In genomic region chr2:25979006-25979405, GRCh38 we compare ENCODE assay signal across 2 cellular contexts.
TF ChIP-seq lines count a peak whose summit lies in the region.

No MANE protein-coding gene starts in this region.

TF ChIP-seq in IMR-90, 13 proteins besides CTCF, POLR2A, EP300 and RAD21:
- TF ChIP-seq RFX5 (IDR thresholded peaks at IDR 0.05; ENCODE audit: low read depth, low read length), result no peak
- no peak for TF ChIP-seq FOS (IDR thresholded peaks at IDR 0.05; ENCODE audit: low read depth, low read length)
- no peak for TF ChIP-seq CEBPB (IDR thresholded peaks at IDR 0.05; ENCODE audit: low read depth, low read length)
- no peak for TF ChIP-seq MAZ (IDR thresholded peaks at IDR 0.05; ENCODE audit: borderline replicate concordance, low read depth, low read length)
- TF ChIP-seq CHD1 (IDR thresholded peaks at IDR 0.05; ENCODE audit: low read depth, low read length), result no peak
- TF ChIP-seq USF2 (IDR thresholded peaks at IDR 0.05; ENCODE audit: low read depth, low read length), result no peak
- TF ChIP-seq ELK1 (IDR thresholded peaks at IDR 0.05; ENCODE audit: borderline replicate concordance, low read depth, low read length), result no peak
- TF ChIP-seq MAFK (IDR thresholded peaks at IDR 0.05; ENCODE audit: low read depth, low read length), result no peak
- no peak for TF ChIP-seq RCOR1 (IDR thresholded peaks at IDR 0.05; ENCODE audit: insufficient replicate concordance, low read length)
- TF ChIP-seq SMC3 (IDR thresholded peaks at IDR 0.05; ENCODE audit: low read depth, low read length), result no peak
- no peak for TF ChIP-seq BHLHE40 (IDR thresholded peaks at IDR 0.05; ENCODE audit: low read depth, low read length)
- TF ChIP-seq MXI1 (IDR thresholded peaks at IDR 0.05; ENCODE audit: borderline replicate concordance, low read depth, low read length), result no peak
TF ChIP-seq in IMR-90: peak in this region for 0.

TF ChIP-seq in neural cell, 6 proteins besides CTCF, POLR2A, EP300 and RAD21:
- no peak for TF ChIP-seq MXI1 (conservative IDR thresholded peaks at IDR 0.05; ENCODE audit: poor library complexity, severe bottlenecking)
- no peak for TF ChIP-seq SMC3 (conservative IDR thresholded peaks at IDR 0.05; ENCODE audit: poor library complexity)
- TF ChIP-seq, protein P1, sequence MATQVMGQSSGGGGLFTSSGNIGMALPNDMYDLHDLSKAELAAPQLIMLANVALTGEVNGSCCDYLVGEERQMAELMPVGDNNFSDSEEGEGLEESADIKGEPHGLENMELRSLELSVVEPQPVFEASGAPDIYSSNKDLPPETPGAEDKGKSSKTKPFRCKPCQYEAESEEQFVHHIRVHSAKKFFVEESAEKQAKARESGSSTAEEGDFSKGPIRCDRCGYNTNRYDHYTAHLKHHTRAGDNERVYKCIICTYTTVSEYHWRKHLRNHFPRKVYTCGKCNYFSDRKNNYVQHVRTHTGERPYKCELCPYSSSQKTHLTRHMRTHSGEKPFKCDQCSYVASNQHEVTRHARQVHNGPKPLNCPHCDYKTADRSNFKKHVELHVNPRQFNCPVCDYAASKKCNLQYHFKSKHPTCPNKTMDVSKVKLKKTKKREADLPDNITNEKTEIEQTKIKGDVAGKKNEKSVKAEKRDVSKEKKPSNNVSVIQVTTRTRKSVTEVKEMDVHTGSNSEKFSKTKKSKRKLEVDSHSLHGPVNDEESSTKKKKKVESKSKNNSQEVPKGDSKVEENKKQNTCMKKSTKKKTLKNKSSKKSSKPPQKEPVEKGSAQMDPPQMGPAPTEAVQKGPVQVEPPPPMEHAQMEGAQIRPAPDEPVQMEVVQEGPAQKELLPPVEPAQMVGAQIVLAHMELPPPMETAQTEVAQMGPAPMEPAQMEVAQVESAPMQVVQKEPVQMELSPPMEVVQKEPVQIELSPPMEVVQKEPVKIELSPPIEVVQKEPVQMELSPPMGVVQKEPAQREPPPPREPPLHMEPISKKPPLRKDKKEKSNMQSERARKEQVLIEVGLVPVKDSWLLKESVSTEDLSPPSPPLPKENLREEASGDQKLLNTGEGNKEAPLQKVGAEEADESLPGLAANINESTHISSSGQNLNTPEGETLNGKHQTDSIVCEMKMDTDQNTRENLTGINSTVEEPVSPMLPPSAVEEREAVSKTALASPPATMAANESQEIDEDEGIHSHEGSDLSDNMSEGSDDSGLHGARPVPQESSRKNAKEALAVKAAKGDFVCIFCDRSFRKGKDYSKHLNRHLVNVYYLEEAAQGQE (IDR thresholded peaks at IDR 0.05; ENCODE audit: borderline replicate concordance), result no peak
- TF ChIP-seq TAF1 (IDR thresholded peaks at IDR 0.05; ENCODE audit: low read depth), result no peak
- no peak for TF ChIP-seq POLR2AphosphoS5 (IDR thresholded peaks at IDR 0.05)
- TF ChIP-seq EZH2 (IDR thresholded peaks at IDR 0.05; ENCODE audit: borderline replicate concordance, insufficient read depth, low read length, poor library complexity, severe bottlenecking), result no peak
